Comparison of ENCODE assay signal across 8 cellular contexts in the genomic region with DNA sequence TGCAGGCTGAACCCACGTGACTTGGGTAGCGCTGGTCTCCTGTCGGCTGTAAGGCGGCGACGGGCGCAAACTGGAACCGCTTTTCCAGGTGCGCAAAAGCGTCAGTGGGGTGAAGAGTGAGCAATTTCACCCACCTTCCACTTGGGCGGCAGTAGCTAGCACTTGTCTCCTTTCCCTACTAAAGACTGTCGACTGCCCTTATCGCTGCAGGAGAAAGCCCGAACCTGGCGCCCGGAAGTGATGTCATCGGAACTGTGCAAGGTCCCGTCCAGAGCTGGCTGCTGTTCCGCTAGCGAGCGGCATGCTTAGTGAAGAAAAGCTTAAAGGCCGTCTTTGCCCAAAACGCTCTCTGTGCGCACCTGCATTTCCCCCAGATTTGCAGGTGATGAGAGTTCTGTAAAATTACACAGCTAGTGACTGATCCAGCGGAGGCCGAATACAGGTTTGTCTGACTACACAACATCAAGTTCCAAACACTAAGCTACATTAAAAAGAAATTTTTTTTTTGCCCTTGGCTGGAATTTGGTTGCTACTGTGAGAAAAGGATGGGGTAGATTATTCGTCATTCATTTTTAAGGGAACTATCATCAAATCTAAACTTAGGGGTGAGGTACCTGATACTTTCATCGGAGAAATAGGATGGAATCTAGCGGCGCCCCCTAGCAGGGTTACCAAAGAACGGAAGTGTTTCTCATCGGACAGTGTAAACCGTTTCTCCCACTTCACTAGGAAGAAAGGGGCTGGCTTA. TPM values are rescaled to one million over a fixed set of nuclear protein-coding genes. Genes with fewer than 3 reads are reported as not detected.
A peak's percentile ranks its signal among the peaks of the same experiment; 100 is the strongest.
DNase-seq lines count a peak whose midpoint lies in the region; ATAC-seq and TF ChIP-seq lines count a peak whose summit lies in the region.

A gene with protein sequence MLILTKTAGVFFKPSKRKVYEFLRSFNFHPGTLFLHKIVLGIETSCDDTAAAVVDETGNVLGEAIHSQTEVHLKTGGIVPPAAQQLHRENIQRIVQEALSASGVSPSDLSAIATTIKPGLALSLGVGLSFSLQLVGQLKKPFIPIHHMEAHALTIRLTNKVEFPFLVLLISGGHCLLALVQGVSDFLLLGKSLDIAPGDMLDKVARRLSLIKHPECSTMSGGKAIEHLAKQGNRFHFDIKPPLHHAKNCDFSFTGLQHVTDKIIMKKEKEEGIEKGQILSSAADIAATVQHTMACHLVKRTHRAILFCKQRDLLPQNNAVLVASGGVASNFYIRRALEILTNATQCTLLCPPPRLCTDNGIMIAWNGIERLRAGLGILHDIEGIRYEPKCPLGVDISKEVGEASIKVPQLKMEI (minus strand): TSS at position 242 of the 748 bp plus-strand sequence. CDS start 1,152 bp downstream, outside the sequence.

- H3K27me3 ChIP-seq in OCI-LY3 (ENCODE audit: low read depth, low read length) = no peaks in the 10 kb centered on the region

- peaks cover 14% of the 10 kb centered on the region for H3K4me1 ChIP-seq in OCI-LY3 (ENCODE audit: low read length)
- peaks cover 4% of the 10 kb centered on the region for H3K4me1 ChIP-seq in mucosa of descending colon (ENCODE audit: low read depth)

- H3K27ac ChIP-seq in OCI-LY3 (ENCODE audit: low read length) (peak within 1 kb of the TSS; percentile 97), epithelial cell of prostate (peak within 1 kb of the TSS; percentile 81)

- H3K4me3 ChIP-seq in OCI-LY3 (ENCODE audit: low read length) = peak within 1 kb of the TSS; percentile 100
- peak within 1 kb of the TSS; percentile 46 for H3K4me3 ChIP-seq in mucosa of descending colon

- H2AFZ ChIP-seq in OCI-LY3 (ENCODE audit: low read depth, low read length) = peak within 1 kb of the TSS; percentile 100

- peak; percentile 97 for ATAC-seq in GM21526 (IDR thresholded peaks at IDR 0.05; ENCODE audit: low FRiP score, unreplicated experiment)
- peak; percentile 98 for ATAC-seq in mucosa of descending colon

- no peaks in the 10 kb centered on the region for H3K9me3 ChIP-seq in OCI-LY3 (ENCODE audit: insufficient read depth, low read length)
- no peaks in the 10 kb centered on the region for H3K9me3 ChIP-seq in mucosa of descending colon

- H3K79me2 ChIP-seq in OCI-LY3 (ENCODE audit: low read length) = peaks cover 16% of the 10 kb centered on the region

- H4K20me1 ChIP-seq in OCI-LY3 (ENCODE audit: insufficient read depth, low read length) = no peaks in the 10 kb centered on the region

- DNase-seq in DMS114 treated with DMSO at 0.1 percent for 48 hours (lab: John Stamatoyannopoulos, UW; ENCODE audit: unreplicated experiment) (peak; percentile 89), HuH-7.5 (ENCODE audit: low spot score) (peak; percentile 55), activated T-cell treated with anti-CD3 and anti-CD28 coated beads for 4 hours (peak; percentile 87), epithelial cell of prostate (ENCODE audit: low read depth, low spot score) (peak; percentile 82), mucosa of descending colon (peak; percentile 93 to 96 (median 96))
- peak; percentile 86 for DNase-seq in stimulated activated CD8-positive, alpha-beta memory T cell treated with anti-CD3 and anti-CD28 coated beads, Interleukin-4, amount 100 ng/mL, for 24 hours (ENCODE audit: low read depth)

- intact Hi-C loops in mucosa of descending colon (cut with DNase I, micrococcal nuclease) = loop anchor here in 1 of 2 donors (10.0 kb wide), 1 partner anchor 98 kb away; a partner anchor contains a TSS

- peak; percentile 65 for TF ChIP-seq CTCF in OCI-LY3 (IDR thresholded peaks at IDR 0.05; ENCODE audit: low read depth, low read length)
- no peak for TF ChIP-seq CTCF in mucosa of descending colon (IDR thresholded peaks at IDR 0.05)

- H3K4me2 ChIP-seq in OCI-LY3 (ENCODE audit: low read length) = peak within 1 kb of the TSS; percentile 75

- peak within 1 kb of the TSS; percentile 100 for H3K9ac ChIP-seq in OCI-LY3 (ENCODE audit: low read length)

- H3K36me3 ChIP-seq in OCI-LY3 (replicated peaks; ENCODE audit: low read depth, low read length) (peaks cover 11% of the 10 kb centered on the region), mucosa of descending colon (ENCODE audit: low read depth) (no peaks in the 10 kb centered on the region)

RNA-seq across cellular contexts. Expression of the gene that starts here (rescaled TPM):
- 1 to 10 TPM; 3.9 to 5.1 (median 4.3) TPM for total RNA-seq in mucosa of descending colon

Comparison
In these comparisons a context has a peak if more than half of its experiments do, and no peak if none do; other contexts are left out.
1. Peak in every context shown above with its lines: DNase-seq, ATAC-seq, H3K4me3 ChIP-seq and H3K27ac ChIP-seq.